Comparison of ENCODE assay signal across 2 cellular contexts in genomic region chr18:63783394-63783793, GRCh38.
TF ChIP-seq lines count a peak whose summit lies in the region.

No MANE protein-coding gene starts in this region.

TF ChIP-seq in IMR-90, 13 proteins besides CTCF, POLR2A, EP300 and RAD21:
- TF ChIP-seq SMC3 (IDR thresholded peaks at IDR 0.05; ENCODE audit: low read depth, low read length) (no peak), FOS (IDR thresholded peaks at IDR 0.05; ENCODE audit: low read depth, low read length) (no peak)
TF ChIP-seq in IMR-90: peak in this region for 0.

TF ChIP-seq in H1, 55 proteins besides CTCF, POLR2A, EP300 and RAD21:
- no peak for TF ChIP-seq SAP30 (IDR thresholded peaks at IDR 0.05; ENCODE audit: insufficient read depth, insufficient replicate concordance, low read length)
- no peak for TF ChIP-seq CHD1 (IDR thresholded peaks at IDR 0.05; ENCODE audit: low read depth, low read length)
- TF ChIP-seq CBX8 (IDR thresholded peaks at IDR 0.05; ENCODE audit: borderline replicate concordance, low read depth, low read length) = no peak
- no peak for TF ChIP-seq RXRA (IDR thresholded peaks at IDR 0.05; ENCODE audit: insufficient read depth, low read depth, low read length)
- TF ChIP-seq SIRT6 (IDR thresholded peaks at IDR 0.05; ENCODE audit: low read length) = no peak
- no peak for TF ChIP-seq MAFK (IDR thresholded peaks at IDR 0.05; ENCODE audit: low read depth, low read length)
- no peak for TF ChIP-seq RFX5 (IDR thresholded peaks at IDR 0.05; ENCODE audit: borderline replicate concordance, low read depth, low read length)
- no peak for TF ChIP-seq NANOG (IDR thresholded peaks at IDR 0.05; ENCODE audit: insufficient read depth, low read depth, low read length, poor library complexity, severe bottlenecking)
- TF ChIP-seq BCL11A (IDR thresholded peaks at IDR 0.05; ENCODE audit: low read depth in 2 of 2, low read length in 2 of 2) = no peak
- TF ChIP-seq HDAC2 (IDR thresholded peaks at IDR 0.05; ENCODE audit: borderline replicate concordance in 1 of 2, low read depth in 2 of 2, low read length in 2 of 2) = no peak
- no peak for TF ChIP-seq POLR2AphosphoS5 (IDR thresholded peaks at IDR 0.05; ENCODE audit: low read depth, low read length)
- TF ChIP-seq TCF12 (IDR thresholded peaks at IDR 0.05; ENCODE audit: low read depth, low read length) = no peak
- no peak for TF ChIP-seq BRCA1 (IDR thresholded peaks at IDR 0.05; ENCODE audit: low read depth, low read length)
- TF ChIP-seq CBX5 (IDR thresholded peaks at IDR 0.05; ENCODE audit: low read depth, low read length) = no peak
- no peak for TF ChIP-seq CEBPB (IDR thresholded peaks at IDR 0.05; ENCODE audit: low read depth, low read length)
- TF ChIP-seq TAF1 (IDR thresholded peaks at IDR 0.05; ENCODE audit: low read depth, low read length) = no peak
